8 cellular contexts compared by ENCODE assay signal in genomic region chr6:163460307-163460782, GRCh38. TPM values are rescaled to one million over a fixed set of nuclear protein-coding genes. Genes with fewer than 3 reads are reported as not detected.
A peak's percentile ranks its signal among the peaks of the same experiment; 100 is the strongest.
DNase-seq lines count a peak whose midpoint lies in the region; ATAC-seq and TF ChIP-seq lines count a peak whose summit lies in the region.

No MANE protein-coding gene starts in this region.

- H3F3A ChIP-seq in SU-DHL-6 (ENCODE audit: insufficient read depth) = no peaks in the 10 kb centered on the region

- H3K9ac ChIP-seq in SU-DHL-6 (ENCODE audit: low read length) = peak overlapping the region; percentile 28

- H3K27me3 ChIP-seq in SU-DHL-6 (ENCODE audit: low read length) = no peaks in the 10 kb centered on the region
- no peaks in the 10 kb centered on the region for H3K27me3 ChIP-seq in esophagus squamous epithelium
- no peaks in the 10 kb centered on the region for H3K27me3 ChIP-seq in gastrocnemius medialis

- DNase-seq in activated T-cell treated with anti-CD3 and anti-CD28 coated beads for 4 hours (peak; percentile 3), esophagus squamous epithelium (lab: John Stamatoyannopoulos, UW) (no peak), gastrocnemius medialis (no peak), NCI-H510A treated with DMSO at 0.1 percent for 48 hours (lab: John Stamatoyannopoulos, UW) (no peak), NCI-H524 (lab: John Stamatoyannopoulos, UW) (no peak)
- DNase-seq in activated T-cell treated with anti-CD3 and anti-CD28 coated beads, Interleukin-2, amount 50 U/mL, for 1 hour = no peak

- intact Hi-C loops in esophagus squamous epithelium (cut with DNase I) = no loop called here
- intact Hi-C loops in gastrocnemius medialis (cut with DNase I; ENCODE audit: low total_unique reads) = no loop called here

- H3K36me3 ChIP-seq in SU-DHL-6 (ENCODE audit: low read length) (no peaks in the 10 kb centered on the region), esophagus squamous epithelium (peaks cover 0 to 10% (median 0%) of the 10 kb centered on the region in 3 donors), gastrocnemius medialis (no peaks in the 10 kb centered on the region)

- H3K4me2 ChIP-seq in SU-DHL-6 (ENCODE audit: low read depth, low read length, poor library complexity, severe bottlenecking) = peak overlapping the region; percentile 69

- TF ChIP-seq CTCF in SU-DHL-6 (IDR thresholded peaks at IDR 0.05; ENCODE audit: insufficient read depth, low read length, poor library complexity, severe bottlenecking) (no peak), esophagus squamous epithelium (IDR thresholded peaks at IDR 0.05) (no peak), gastrocnemius medialis (IDR thresholded peaks at IDR 0.05 in 4 of 5, conservative IDR thresholded peaks at IDR 0.05 in 1 of 5) (no peak)

- ATAC-seq in HG02870 (IDR thresholded peaks at IDR 0.05; ENCODE audit: unreplicated experiment) = peak; percentile 73
- peak; percentile 5 to 7 for ATAC-seq in gastrocnemius medialis

- H4K20me1 ChIP-seq in SU-DHL-6 (ENCODE audit: low read depth, low read length) = no peaks in the 10 kb centered on the region

- H3K27ac ChIP-seq in SU-DHL-6 (ENCODE audit: low read depth, low read length) = no peak overlapping the region
- H3K27ac ChIP-seq in esophagus squamous epithelium = peak overlapping the region; percentile 51 to 71 (median 54)
- peak overlapping the region; percentile 76 to 98 (median 80) for H3K27ac ChIP-seq in gastrocnemius medialis

- TF ChIP-seq POLR2A in esophagus squamous epithelium (IDR thresholded peaks at IDR 0.05) (no peak), gastrocnemius medialis (IDR thresholded peaks at IDR 0.05) (no peak)

- 6 to 11% methylated on average over 5 of the region's 5 CpGs for WGBS in esophagus squamous epithelium, 2 donors

- H3K79me2 ChIP-seq in SU-DHL-6 (ENCODE audit: insufficient read depth, low read length) = peaks cover 48% of the 10 kb centered on the region; the same call in 1 of the 2 replicates

- H3K4me3 ChIP-seq in SU-DHL-6 (ENCODE audit: insufficient read depth, low read length, poor library complexity, severe bottlenecking) = peak overlapping the region; percentile 47
- peak overlapping the region; percentile 19 to 63 (median 34) for H3K4me3 ChIP-seq in esophagus squamous epithelium
- peak overlapping the region; percentile 34 to 56 (median 49) for H3K4me3 ChIP-seq in gastrocnemius medialis

- no peaks in the 10 kb centered on the region for H3K9me3 ChIP-seq in SU-DHL-6 (ENCODE audit: insufficient read depth, low read length)
- no peaks in the 10 kb centered on the region for H3K9me3 ChIP-seq in esophagus squamous epithelium
- H3K9me3 ChIP-seq in gastrocnemius medialis = no peaks in the 10 kb centered on the region

- no peaks in the 10 kb centered on the region for H3K9me2 ChIP-seq in SU-DHL-6 (replicated peaks; ENCODE audit: insufficient read depth, low read length)

- peaks cover 5 to 54% (median 38%) of the 10 kb centered on the region in 3 donors for H3K4me1 ChIP-seq in esophagus squamous epithelium
- peaks cover 88 to 92% of the 10 kb centered on the region in 2 donors for H3K4me1 ChIP-seq in gastrocnemius medialis

- in situ Hi-C loops in gastrocnemius medialis (cut with MboI; ENCODE audit: low sequenced_read_pairs in 4 of 4) = loop anchor here in 1 of 4 donors (25.0 kb wide), 1 partner anchor 252 kb away; no protein-coding TSS in a partner anchor

- no peak overlapping the region for H2AFZ ChIP-seq in SU-DHL-6 (ENCODE audit: low read depth, low read length, severe bottlenecking)

RNA-seq across cellular contexts. Expression of gene QKI, which starts 45.8 kb away (rescaled TPM):
- total RNA-seq in esophagus squamous epithelium (100 to 1,000 TPM in 1 of 4 donors, 10 to 100 TPM in 3; 46.2 to 149 (median 65.4) TPM), gastrocnemius medialis (100 to 1,000 TPM; 283 to 425 (median 344) TPM)
